In the genomic region with DNA sequence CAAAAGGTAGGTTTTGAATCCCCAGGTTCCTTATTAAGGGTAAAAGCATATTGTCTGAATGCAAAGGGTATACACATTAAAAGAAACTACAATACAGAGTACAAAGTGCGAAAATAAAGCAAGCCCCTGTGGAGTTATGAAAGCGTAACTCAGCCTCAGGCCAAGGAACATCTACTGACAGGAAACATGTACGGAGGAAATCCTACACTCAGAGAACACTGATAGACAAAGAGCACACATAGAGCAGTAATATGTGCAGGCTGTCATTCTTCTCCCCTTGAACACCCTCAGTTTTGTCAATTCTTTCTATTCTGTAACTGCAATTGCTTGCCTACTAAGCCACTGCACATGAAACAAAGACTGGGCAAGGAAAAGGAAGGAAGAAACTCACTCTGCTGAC, we compare ENCODE assay signal across 30 cellular contexts.
"Had no signal": no experiment of that assay in that cellular context is flagged by ENCODE, and none has a peak within 500 bp of the region (broad histone marks: within the 10 kb centered on the region; RNA-seq: fewer than 3 reads in every experiment).

No MANE protein-coding gene starts in this region.

- H3K27ac ChIP-seq: ascending aorta, cardiac muscle cell, coronary artery, dorsolateral prefrontal cortex, gastrocnemius medialis, left lung, right atrium auricular region, thyroid gland, upper lobe of left lung, vagina had no signal

- H3K9me3 ChIP-seq: ascending aorta, gastrocnemius medialis, left lung, right atrium auricular region, thyroid gland, upper lobe of left lung, vagina had no signal

- DNase-seq: activated CD4-positive, alpha-beta memory T cell treated with anti-CD3 and anti-CD28 coated beads, Interleukin-2, amount 10 ng/mL, durations not matched to agents 7 days and 5 days; activated CD4-positive, alpha-beta T cell treated with anti-CD3 and anti-CD28 coated beads, Interleukin-2, amount 10 ng/mL, durations not matched to agents 7 days and 5 days; activated CD4-positive, CD25-positive, alpha-beta regulatory T cell treated with anti-CD3 and anti-CD28 coated beads, Interleukin-2, amount 50 U/mL, for 72 hours; activated CD8-positive, alpha-beta memory T cell treated with anti-CD3 and anti-CD28 coated beads, Interleukin-2, amount 50 U/mL, for 48 hours; activated gamma-delta T cell; activated naive CD4-positive, alpha-beta T cell treated with anti-CD3 and anti-CD28 coated beads, Interleukin-2, amount 10 ng/mL, durations not matched to agents 7 days and 5 days; activated naive CD8-positive, alpha-beta T cell treated with anti-CD3 and anti-CD28 coated beads, Interleukin-2, amount 10 ng/mL, durations not matched to agents 7 days and 5 days; activated T-cell treated with anti-CD3 and anti-CD28 coated beads, Interleukin-2, amount 50 U/mL, for 24 hours; dorsolateral prefrontal cortex; effector memory CD4-positive, alpha-beta T cell; gastrocnemius medialis; glutamatergic neuron; left lung; nephron progenitor cell; occipital lobe; stimulated activated CD4-positive, alpha-beta T cell treated with anti-CD3 and anti-CD28 coated beads, Interleukin-1b, Interleukin-23, amount 100 ng/mL, for 48 hours; stimulated activated CD4-positive, alpha-beta T cell treated with anti-CD3 and anti-CD28 coated beads, Interleukin-4, amount 100 ng/mL, for 4 hours; stimulated activated CD8-positive, alpha-beta memory T cell treated with anti-CD3 and anti-CD28 coated beads, Interleukin-4, amount 100 ng/mL, for 48 hours; stimulated activated naive CD8-positive, alpha-beta T cell treated with anti-CD3 and anti-CD28 coated beads, Interleukin-15, amount 100 ng/mL, for 72 hours; T1000; thyroid gland; upper lobe of left lung had no signal

- H3K36me3 ChIP-seq: ascending aorta, cardiac muscle cell, gastrocnemius medialis, left lung, right atrium auricular region, thyroid gland, upper lobe of left lung, vagina had no signal

- H3K4me3 ChIP-seq: ascending aorta, cardiac muscle cell, coronary artery, dorsolateral prefrontal cortex, gastrocnemius medialis, left lung, lung, right atrium auricular region, smooth muscle cell, thyroid gland, upper lobe of left lung, vagina had no signal

- ATAC-seq: gastrocnemius medialis; left lung; stimulated activated memory B cell treated with anti-CD40 and anti-IgM and Interleukin-4, amounts not matched to agents 10 μg/mL and 1 μg/mL and 100 μg/mL, for 72 hours; stimulated activated naive CD8-positive, alpha-beta T cell treated with anti-CD3 and anti-CD28 coated beads, Interleukin-15, amount 100 ng/mL, for 72 hours had no signal
